Comparison of ENCODE assay signal across 30 cellular contexts in the genomic region with DNA sequence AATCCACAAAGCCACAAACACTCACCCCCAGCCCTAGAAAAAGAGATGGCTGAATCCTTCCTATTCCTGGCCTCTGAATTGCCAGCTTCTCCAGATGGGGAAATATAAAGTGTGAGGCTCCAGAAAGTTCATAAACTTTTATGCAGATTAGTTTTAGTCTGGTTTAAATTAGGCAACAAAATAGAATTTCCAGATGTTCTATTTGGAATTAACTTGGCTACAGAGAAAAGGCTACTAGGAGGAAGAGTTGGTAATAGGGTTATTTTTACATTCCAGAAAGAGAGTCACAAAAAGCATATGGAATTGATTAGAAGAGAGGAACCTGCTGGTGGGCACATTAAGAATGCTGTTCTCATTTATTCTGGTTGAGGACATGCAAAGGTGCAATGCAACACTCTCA. TPM values are rescaled to one million over a fixed set of nuclear protein-coding genes. Genes with fewer than 3 reads are reported as not detected.
"Had no signal": no experiment of that assay in that cellular context is flagged by ENCODE, and none has a peak within 500 bp of the region (broad histone marks: within the 10 kb centered on the region; RNA-seq: fewer than 3 reads in every experiment).

No MANE protein-coding gene starts in this region.

- H3K36me3 Mint-ChIP-seq: activated naive CD8-positive, alpha-beta T cell treated with anti-CD3 and anti-CD28 coated beads, Interleukin-2, amount 10 ng/mL, durations not matched to agents 7 days and 5 days; WTC11 had no signal

- H3K9me3 Mint-ChIP-seq: activated naive CD8-positive, alpha-beta T cell treated with anti-CD3 and anti-CD28 coated beads, Interleukin-2, amount 10 ng/mL, durations not matched to agents 7 days and 5 days; T-helper 1 cell treated with Interleukin-12 subunit alpha and Interleukin-12 subunit beta and Interleukin-4 antibody, amounts not matched to agents 30 μg/mL and 1 μg/mL, for 36 hours; WTC11 had no signal

- H3K27me3 ChIP-seq: body of pancreas, MG63 had no signal

- H3K36me3 ChIP-seq: MG63 had no signal

- H3K4me1 Mint-ChIP-seq: activated naive CD8-positive, alpha-beta T cell treated with anti-CD3 and anti-CD28 coated beads, Interleukin-2, amount 10 ng/mL, durations not matched to agents 7 days and 5 days had no signal

- H3K27ac Mint-ChIP-seq: activated CD8-positive, alpha-beta T cell treated with anti-CD3 and anti-CD28 coated beads, Interleukin-2, amount 10 ng/mL, durations not matched to agents 7 days and 5 days; activated naive CD8-positive, alpha-beta T cell treated with anti-CD3 and anti-CD28 coated beads, Interleukin-2, amount 10 ng/mL, durations not matched to agents 7 days and 5 days; T-helper 1 cell treated with Interleukin-12 subunit alpha and Interleukin-12 subunit beta and Interleukin-4 antibody, amounts not matched to agents 30 μg/mL and 1 μg/mL, for 36 hours; WTC11 had no signal

- H3K27ac ChIP-seq: body of pancreas had no signal

- H3K4me1 ChIP-seq: body of pancreas had no signal

- H3K4me3 Mint-ChIP-seq: activated CD8-positive, alpha-beta T cell treated with anti-CD3 and anti-CD28 coated beads, Interleukin-2, amount 10 ng/mL, durations not matched to agents 7 days and 5 days; activated naive CD8-positive, alpha-beta T cell treated with anti-CD3 and anti-CD28 coated beads, Interleukin-2, amount 10 ng/mL, durations not matched to agents 7 days and 5 days; T-helper 1 cell treated with Interleukin-12 subunit alpha and Interleukin-12 subunit beta and Interleukin-4 antibody, amounts not matched to agents 30 μg/mL and 1 μg/mL, for 36 hours; WTC11 had no signal

- DNase-seq: activated CD4-positive, alpha-beta T cell treated with anti-CD3 and anti-CD28 coated beads for 48 hours; activated CD4-positive, alpha-beta T cell treated with anti-CD3 and anti-CD28 coated beads, Interleukin-2, amount 50 U/mL, for 4 hours; activated CD4-positive, CD25-positive, alpha-beta regulatory T cell treated with anti-CD3 and anti-CD28 coated beads, Interleukin-2, amount 50 U/mL, for 72 hours; activated CD8-positive, alpha-beta memory T cell treated with anti-CD3 and anti-CD28 coated beads, Interleukin-2, amount 50 U/mL, for 48 hours; activated CD8-positive, alpha-beta T cell treated with anti-CD3 and anti-CD28 coated beads, Interleukin-2, amount 10 ng/mL, durations not matched to agents 7 days and 5 days; activated naive CD4-positive, alpha-beta T cell treated with anti-CD3 and anti-CD28 coated beads, Interleukin-2, amount 50 U/mL, for 16 hours; activated naive CD8-positive, alpha-beta T cell treated with anti-CD3 and anti-CD28 coated beads, Interleukin-2, amount 10 ng/mL, durations not matched to agents 7 days and 5 days; activated T-cell treated with anti-CD3 and anti-CD28 coated beads, Interleukin-2, amount 50 U/mL, for 1 hour; aorta; body of pancreas; central memory CD4-positive, alpha-beta T cell; MG63; MV-4-11; NCI-H1092 treated with DMSO at 0.1 percent for 48 hours; NCI-H1417 treated with DMSO at 0.1 percent for 48 hours; NCI-H1694; NCI-H2029; NCI-H2107; NCI-H2171 treated with DMSO at 0.1 percent for 48 hours; NCI-H226; NCI-H69; NK-92 treated with Interleukin-12 subunit alpha and Interleukin-12 subunit beta, amount 100 ng/mL, for 24 hours; OCI-M1; RPMI8226 had no signal

- ATAC-seq: activated CD8-positive, alpha-beta T cell treated with anti-CD3 and anti-CD28 coated beads, Interleukin-2, amount 10 ng/mL, durations not matched to agents 7 days and 5 days; body of pancreas; Panc1; Right ventricle myocardium inferior; WTC11 had no signal

- H3K4me3 ChIP-seq: body of pancreas, MG63 had no signal

- H3K9me3 ChIP-seq: body of pancreas, MG63 had no signal

RNA-seq across cellular contexts. Expression of a gene that starts 55.9 kb away (rescaled TPM):
- total RNA-seq: activated CD8-positive, alpha-beta T cell treated with anti-CD3 and anti-CD28 coated beads, Interleukin-2, amount 10 ng/mL, durations not matched to agents 7 days and 5 days; activated naive CD8-positive, alpha-beta T cell treated with anti-CD3 and anti-CD28 coated beads, Interleukin-2, amount 10 ng/mL, durations not matched to agents 7 days and 5 days; aorta; body of pancreas; bronchial epithelial cell; NCI-H460; Right ventricle myocardium inferior; WTC11 had no signal
